ENCODE assay signal across 17 cellular contexts in genomic region chr14:95363468-95363954, GRCh38. TPM values are rescaled to one million over a fixed set of nuclear protein-coding genes. Genes with fewer than 3 reads are reported as not detected.
DNase-seq lines count a peak whose midpoint lies in the region; FAIRE-seq and TF ChIP-seq lines count a peak whose summit lies in the region.
"Had no signal": no experiment of that assay in that cellular context is flagged by ENCODE, and none has a peak within 500 bp of the region (broad histone marks: within the 10 kb centered on the region; RNA-seq: fewer than 3 reads in every experiment).

No MANE protein-coding gene starts in this region.

- TF ChIP-seq POLR2A in GM12891 (IDR thresholded peaks at IDR 0.05; ENCODE audit: low read depth, low read length) (no peak), Peyer's patch (IDR thresholded peaks at IDR 0.05) (no peak)

- no peaks in the 10 kb centered on the region for H3K79me2 ChIP-seq in Karpas-422 (ENCODE audit: low read length)
- no peaks in the 10 kb centered on the region for H3K79me2 ChIP-seq in neural progenitor cell (ENCODE audit: low read depth)
- H3K79me2 ChIP-seq in H9 (ENCODE audit: insufficient read depth, low read length) = no peaks in the 10 kb centered on the region

- no peak overlapping the region for H2BK15ac ChIP-seq in H9 (ENCODE audit: low read depth, low read length)

- H3K4me3 ChIP-seq in BLaER1 treated with 17β-estradiol and CSF1 and Interleukin-3, amounts not matched to agents 10 nM and 100 nM = no peak overlapping the region
- H3K4me3 ChIP-seq in Karpas-422 (ENCODE audit: low read length) (no peak overlapping the region), Peyer's patch (no peak overlapping the region), neural progenitor cell (no peak overlapping the region)
- H3K4me3 ChIP-seq: HAP-1, K562 had no signal

- TF ChIP-seq CTCF in nephron progenitor cell (IDR thresholded peaks at IDR 0.05) = no peak
- TF ChIP-seq CTCF in Peyer's patch (IDR thresholded peaks at IDR 0.05) = no peak
- no peak for TF ChIP-seq CTCF in neural progenitor cell (IDR thresholded peaks at IDR 0.05)
- no peak for TF ChIP-seq CTCF in H9 (conservative IDR thresholded peaks at IDR 0.05)

- peak overlapping the region; percentile 7 to 79 (median 63); a peak in 19 of 22 replicates for H3K4me2 ChIP-seq in BLaER1 treated with 17β-estradiol and CSF1 and Interleukin-3, amounts not matched to agents 10 nM and 100 nM
- H3K4me2 ChIP-seq in Karpas-422 (ENCODE audit: low read depth, low read length, poor library complexity, severe bottlenecking) = no peak overlapping the region
- no peak overlapping the region for H3K4me2 ChIP-seq in neural progenitor cell
- no peak overlapping the region for H3K4me2 ChIP-seq in H9 (ENCODE audit: insufficient read depth, insufficient read length, low read length)

- peak overlapping the region; percentile 58 for H3K27ac Mint-ChIP-seq in nephron progenitor cell
- no peak overlapping the region for H3K27ac Mint-ChIP-seq in neural progenitor cell
- H3K27ac Mint-ChIP-seq in H9 = peak overlapping the region in 1 of 3 experiments; percentile 29; a peak in 1 of 7 replicates
- H3K27ac Mint-ChIP-seq: CD4-positive, CD25-positive, alpha-beta regulatory T cell had no signal

- H3K14ac ChIP-seq in H9 (ENCODE audit: insufficient read depth, low read length) = no peak overlapping the region

- no peaks in the 10 kb centered on the region for H3K79me1 ChIP-seq in H9 (ENCODE audit: insufficient read depth, low read depth, low read length, poor library complexity, severe bottlenecking)

- WGBS in H9 (ENCODE audit: extremely low coverage, insufficient read length, low lambda C conversion rate) = no CpG with 5 or more reads among the region's 11 CpGs

- H3K18ac ChIP-seq in H9 (ENCODE audit: insufficient read length, low read depth, low read length) = no peak overlapping the region

- H3K9me3 Mint-ChIP-seq in nephron progenitor cell = no peaks in the 10 kb centered on the region
- no peaks in the 10 kb centered on the region for H3K9me3 Mint-ChIP-seq in neural progenitor cell
- no peaks in the 10 kb centered on the region for H3K9me3 Mint-ChIP-seq in H9

- H3K27ac ChIP-seq in BLaER1 treated with 17β-estradiol and CSF1 and Interleukin-3, amounts not matched to agents 10 nM and 100 nM = no peak overlapping the region
- H3K27ac ChIP-seq in Karpas-422 (ENCODE audit: low read length) = no peak overlapping the region
- no peak overlapping the region for H3K27ac ChIP-seq in Peyer's patch
- no peak overlapping the region for H3K27ac ChIP-seq in neural progenitor cell
- H3K27ac ChIP-seq in H9 (ENCODE audit: insufficient read length, low read depth, low read length) = no peak overlapping the region

- H2AK5ac ChIP-seq in H9 (ENCODE audit: insufficient read length, low read length) = no peak overlapping the region

- H2AFZ ChIP-seq in Karpas-422 (ENCODE audit: low read length) (peak overlapping the region; percentile 13; the same call in 1 of the 2 replicates), neural progenitor cell (replicated peaks) (no peak overlapping the region), H9 (ENCODE audit: low read length) (no peak overlapping the region)

- H3K4me3 Mint-ChIP-seq in nephron progenitor cell (no peak overlapping the region), neural progenitor cell (no peak overlapping the region), H9 (no peak overlapping the region)
- H3K4me3 Mint-ChIP-seq: CD4-positive, CD25-positive, alpha-beta regulatory T cell had no signal

- no peak overlapping the region for H4K91ac ChIP-seq in H9 (ENCODE audit: insufficient read length, low read depth, low read length)

- no peak overlapping the region for H2BK120ac ChIP-seq in H9 (ENCODE audit: low read depth, low read length, poor library complexity, severe bottlenecking)

- no peak overlapping the region for H3K9ac ChIP-seq in BLaER1 treated with 17β-estradiol and CSF1 and Interleukin-3, amounts not matched to agents 10 nM and 100 nM
- no peak overlapping the region for H3K9ac ChIP-seq in Karpas-422 (ENCODE audit: low read length)
- H3K9ac ChIP-seq in neural progenitor cell = no peak overlapping the region
- H3K9ac ChIP-seq in H9 (ENCODE audit: extremely low read depth, insufficient read length, low read length) = no peak overlapping the region

- no peak overlapping the region for H3K23ac ChIP-seq in H9 (ENCODE audit: insufficient read length, low read depth, low read length)

- H3K36me3 Mint-ChIP-seq in nephron progenitor cell (ENCODE audit: low read depth) = no peaks in the 10 kb centered on the region
- no peaks in the 10 kb centered on the region for H3K36me3 Mint-ChIP-seq in neural progenitor cell
- H3K36me3 Mint-ChIP-seq in H9 (ENCODE audit: insufficient read depth in 1 of 3, low read depth in 3 of 3) = no peaks in the 10 kb centered on the region; a peak in 1 of 7 replicates
- H3K36me3 Mint-ChIP-seq: CD4-positive, CD25-positive, alpha-beta regulatory T cell had no signal

- peaks cover 47% of the 10 kb centered on the region for H3K27me3 Mint-ChIP-seq in nephron progenitor cell (ENCODE audit: low read depth, poor library complexity)
- H3K27me3 Mint-ChIP-seq in neural progenitor cell (ENCODE audit: insufficient read depth, low read depth) = peaks cover 13% of the 10 kb centered on the region
- H3K27me3 Mint-ChIP-seq in H9 (ENCODE audit: low read depth) = peaks cover 13% of the 10 kb centered on the region

- H2BK5ac ChIP-seq in H9 (ENCODE audit: insufficient read length, low read length) = no peak overlapping the region

- peaks cover 0 to 50% (median 29%) of the 10 kb centered on the region in 10 experiments; a peak in 16 of 20 replicates for H3K4me1 ChIP-seq in BLaER1 treated with 17β-estradiol and CSF1 and Interleukin-3, amounts not matched to agents 10 nM and 100 nM
- H3K4me1 ChIP-seq in Karpas-422 (ENCODE audit: low read length) (peaks cover 35% of the 10 kb centered on the region), Peyer's patch (peaks cover 0 to 6% (median 0%) of the 10 kb centered on the region in 4 donors), neural progenitor cell (peaks cover 21% of the 10 kb centered on the region), H9 (ENCODE audit: insufficient read depth, low read length) (peaks cover 4% of the 10 kb centered on the region; the same call in 1 of the 2 replicates)
- H3K4me1 ChIP-seq: Caco-2, HAP-1 had no signal

- H3K9me3 ChIP-seq in BLaER1 treated with 17β-estradiol and CSF1 and Interleukin-3, amounts not matched to agents 10 nM and 100 nM (replicated peaks in 1 of 11) = peaks cover 0 to 8% (median 0%) of the 10 kb centered on the region in 11 experiments; a peak in 1 of 22 replicates
- H3K9me3 ChIP-seq in Karpas-422 (ENCODE audit: low read length) (no peaks in the 10 kb centered on the region), Peyer's patch (no peaks in the 10 kb centered on the region), neural progenitor cell (ENCODE audit: low read depth) (no peaks in the 10 kb centered on the region), H9 (ENCODE audit: control insufficient read depth, low read depth, low read length) (no peaks in the 10 kb centered on the region)
- H3K9me3 ChIP-seq: Caco-2, HAP-1 had no signal

- no peaks in the 10 kb centered on the region for H3K9me2 ChIP-seq in Karpas-422 (replicated peaks; ENCODE audit: insufficient read depth, low read length)

- no peak overlapping the region for H2BK12ac ChIP-seq in H9 (ENCODE audit: insufficient read length, low read depth, low read length)

- DNase-seq in GM12891 (ENCODE audit: insufficient read length, low spot score) (no peak), Karpas-422 (no peak), nephron progenitor cell (no peak), Peyer's patch (no peak), neural progenitor cell (ENCODE audit: low spot score) (no peak), H9 (no peak), amniotic stem cell (lab: John Stamatoyannopoulos, UW) (no peak)
- DNase-seq: Caco-2; CD4-positive, CD25-positive, alpha-beta regulatory T cell; DMS153; NCI-H1436 treated with DMSO at 0.1 percent for 48 hours; NCI-H2029 treated with DMSO at 0.1 percent for 48 hours; NCI-H510A treated with DMSO at 0.1 percent for 48 hours; SW 1271 had no signal

- H4K20me1 ChIP-seq in BLaER1 treated with 17β-estradiol and CSF1 and Interleukin-3, amounts not matched to agents 10 nM and 100 nM = no peaks in the 10 kb centered on the region
- no peaks in the 10 kb centered on the region for H4K20me1 ChIP-seq in Karpas-422 (ENCODE audit: insufficient read depth, low read depth, low read length)
- no peaks in the 10 kb centered on the region for H4K20me1 ChIP-seq in neural progenitor cell (ENCODE audit: low read depth)
- no peaks in the 10 kb centered on the region for H4K20me1 ChIP-seq in H9 (ENCODE audit: control insufficient read depth, insufficient read depth, insufficient read length)

- no peaks in the 10 kb centered on the region for H3K36me3 ChIP-seq in BLaER1 treated with 17β-estradiol and CSF1 and Interleukin-3, amounts not matched to agents 10 nM and 100 nM
- H3K36me3 ChIP-seq in Karpas-422 (ENCODE audit: insufficient read depth, low read length) = no peaks in the 10 kb centered on the region
- no peaks in the 10 kb centered on the region for H3K36me3 ChIP-seq in Peyer's patch
- H3K36me3 ChIP-seq in neural progenitor cell = no peaks in the 10 kb centered on the region
- H3K36me3 ChIP-seq: HAP-1 had no signal

- H4K8ac ChIP-seq in H9 (replicated peaks; ENCODE audit: insufficient read length, low read depth, low read length) = no peak overlapping the region

- no peak for FAIRE-seq in GM12891 (lab: Jason Lieb, UNC)
- FAIRE-seq: K562 had no signal

- H3T11ph ChIP-seq in H9 (ENCODE audit: low read length) = no peak overlapping the region

- peaks cover 42% of the 10 kb centered on the region for H3K4me1 Mint-ChIP-seq in nephron progenitor cell
- H3K4me1 Mint-ChIP-seq in neural progenitor cell = peaks cover 40% of the 10 kb centered on the region
- peaks cover 29 to 39% of the 10 kb centered on the region in 2 experiments for H3K4me1 Mint-ChIP-seq in H9
- H3K4me1 Mint-ChIP-seq: CD4-positive, CD25-positive, alpha-beta regulatory T cell had no signal

- H4K5ac ChIP-seq in H9 (ENCODE audit: insufficient read length, low read depth, low read length) = no peak overlapping the region

- no peak overlapping the region for H3K4ac ChIP-seq in H9 (ENCODE audit: low read depth, low read length)

- no peak overlapping the region for H2BK20ac ChIP-seq in H9 (ENCODE audit: low read depth, low read length, poor library complexity, severe bottlenecking)

- H3K27me3 ChIP-seq in BLaER1 treated with 17β-estradiol and CSF1 and Interleukin-3, amounts not matched to agents 10 nM and 100 nM = peaks cover 19 to 40% (median 33%) of the 10 kb centered on the region in 11 experiments
- H3K27me3 ChIP-seq in Karpas-422 (ENCODE audit: low read length) (no peaks in the 10 kb centered on the region), Peyer's patch (no peaks in the 10 kb centered on the region), neural progenitor cell (peaks cover 27% of the 10 kb centered on the region), H9 (ENCODE audit: insufficient read depth, low read length) (no peaks in the 10 kb centered on the region)

- peaks cover 5% of the 10 kb centered on the region for H3K23me2 ChIP-seq in H9 (ENCODE audit: insufficient read length, low read depth, low read length, poor library complexity, severe bottlenecking)

- H3F3A ChIP-seq in neural progenitor cell (ENCODE audit: low read depth) = peaks cover 33% of the 10 kb centered on the region

- no peak overlapping the region for H3K56ac ChIP-seq in H9 (ENCODE audit: insufficient read length, low read depth, low read length)

RNA-seq across cellular contexts. Expression of gene CLMN, which starts 43.8 kb away (rescaled TPM):
- polyA plus RNA-seq in GM12891 (2012; ENCODE audit: low read depth, missing spikeins) = 15.1 TPM
- 40.1 and 56.1 TPM in 2 replicates for total RNA-seq in Karpas-422 (2014; rRNA removed; shearing (Covaris generic); ENCODE audit: low replicate concordance)
- total RNA-seq in Peyer's patch = 10 to 100 TPM; 18.7 to 38.8 (median 36.4) TPM
- 6.3 and 6.7 TPM in 2 replicates for total RNA-seq in neural progenitor cell (ENCODE audit: low replicate concordance)
- total RNA-seq in H9 (2021) = 7.6 and 8.4 TPM in 2 replicates

Comparison
In these comparisons a context has a peak if more than half of its experiments do, and no peak if none do; other contexts are left out.
1. H3K4me2 ChIP-seq: peak in BLaER1 treated with 17β-estradiol and CSF1 and Interleukin-3, amounts not matched to agents 10 nM and 100 nM (11 of 11); none in Karpas-422 (single experiment), neural progenitor cell (single experiment) and H9 (single experiment).